9 cellular contexts compared by ENCODE assay signal in genomic region chr17:2749784-2750181, GRCh38. TPM values are rescaled to one million over a fixed set of nuclear protein-coding genes. Genes with fewer than 3 reads are reported as not detected.
DNase-seq lines count a peak whose midpoint lies in the region; ATAC-seq and TF ChIP-seq lines count a peak whose summit lies in the region.
"Had no signal": no experiment of that assay in that cellular context is flagged by ENCODE, and none has a peak within 500 bp of the region (broad histone marks: within the 10 kb centered on the region; RNA-seq: fewer than 3 reads in every experiment).

No MANE protein-coding gene starts in this region.

- no peaks in the 10 kb centered on the region for H3K36me3 ChIP-seq in neural progenitor cell

- H3K79me2 ChIP-seq in neural progenitor cell (ENCODE audit: low read depth) = no peaks in the 10 kb centered on the region

- peaks cover 2% of the 10 kb centered on the region for H3K4me1 Mint-ChIP-seq in neural progenitor cell
- H3K4me1 Mint-ChIP-seq in stimulated activated naive CD8-positive, alpha-beta T cell treated with anti-CD3 and anti-CD28 coated beads, Interleukin-15, amount 100 ng/mL, for 72 hours = no peaks in the 10 kb centered on the region

- H3K4me3 ChIP-seq in HFF-Myc (replicated peaks; ENCODE audit: low read depth, low read length) = no peak overlapping the region
- no peak overlapping the region for H3K4me3 ChIP-seq in foreskin fibroblast (ENCODE audit: low read depth in 1 of 2, low read length in 2 of 2)
- H3K4me3 ChIP-seq in neural progenitor cell = peak overlapping the region; percentile 68

- H3K27ac ChIP-seq in neural progenitor cell = no peak overlapping the region
- H3K27ac ChIP-seq: skin epidermis had no signal

- no peaks in the 10 kb centered on the region for H3K4me1 ChIP-seq in neural progenitor cell

- H3K27me3 ChIP-seq in neural progenitor cell = peaks cover 67% of the 10 kb centered on the region

- no peak overlapping the region for H3K4me3 Mint-ChIP-seq in neural progenitor cell
- H3K4me3 Mint-ChIP-seq in stimulated activated naive CD8-positive, alpha-beta T cell treated with anti-CD3 and anti-CD28 coated beads, Interleukin-15, amount 100 ng/mL, for 72 hours = no peak overlapping the region

- TF ChIP-seq CTCF in HFF-Myc (IDR thresholded peaks at IDR 0.05; ENCODE audit: low read depth, low read length, missing control alignments) (no peak), foreskin fibroblast (IDR thresholded peaks at IDR 0.05; ENCODE audit: low read depth, low read length) (no peak), neural progenitor cell (IDR thresholded peaks at IDR 0.05) (no peak)

- H3K9me3 ChIP-seq in neural progenitor cell (ENCODE audit: low read depth) = no peaks in the 10 kb centered on the region

- no peaks in the 10 kb centered on the region for H3K9me3 Mint-ChIP-seq in neural progenitor cell
- H3K9me3 Mint-ChIP-seq in stimulated activated naive CD8-positive, alpha-beta T cell treated with anti-CD3 and anti-CD28 coated beads, Interleukin-15, amount 100 ng/mL, for 72 hours = no peaks in the 10 kb centered on the region

- no peak overlapping the region for H2AFZ ChIP-seq in neural progenitor cell (replicated peaks)

- H3K36me3 Mint-ChIP-seq in neural progenitor cell = no peaks in the 10 kb centered on the region

- H3K27me3 Mint-ChIP-seq in neural progenitor cell (ENCODE audit: insufficient read depth, low read depth) = peaks cover 57% of the 10 kb centered on the region
- H3K27me3 Mint-ChIP-seq in stimulated activated naive CD8-positive, alpha-beta T cell treated with anti-CD3 and anti-CD28 coated beads, Interleukin-15, amount 100 ng/mL, for 72 hours = peaks cover 83% of the 10 kb centered on the region

- H4K20me1 ChIP-seq in neural progenitor cell (ENCODE audit: low read depth) = peaks cover 32% of the 10 kb centered on the region

- no peak overlapping the region for H3K27ac Mint-ChIP-seq in neural progenitor cell
- H3K27ac Mint-ChIP-seq in stimulated activated naive CD8-positive, alpha-beta T cell treated with anti-CD3 and anti-CD28 coated beads, Interleukin-15, amount 100 ng/mL, for 72 hours = no peak overlapping the region

- H3F3A ChIP-seq in neural progenitor cell (ENCODE audit: low read depth) = peaks cover 21% of the 10 kb centered on the region

- H3K4me2 ChIP-seq in neural progenitor cell = peak overlapping the region; percentile 92

- DNase-seq in Ammon's horn (ENCODE audit: low spot score) (peak; percentile 60), HFF-Myc (ENCODE audit: extremely low read depth, low read depth) (peak; percentile 15), RPMI7951 (ENCODE audit: low read depth) (peak; percentile 65), foreskin fibroblast (peak; percentile 51 to 86), neural progenitor cell (ENCODE audit: low spot score) (peak; percentile 95)
- peak; percentile 53 for DNase-seq in activated T-helper 9 cell treated with anti-CD3 and anti-CD28 coated beads, Interleukin-2, amount 50 U/mL, for 16 hours (ENCODE audit: low read depth)
- DNase-seq in stimulated activated naive CD8-positive, alpha-beta T cell treated with anti-CD3 and anti-CD28 coated beads, Interleukin-15, amount 100 ng/mL, for 72 hours = peak; percentile 72 to 79

- ATAC-seq in stimulated activated naive CD8-positive, alpha-beta T cell treated with anti-CD3 and anti-CD28 coated beads, Interleukin-15, amount 100 ng/mL, for 72 hours = peak; percentile 96
- ATAC-seq in GM21723 (IDR thresholded peaks at IDR 0.05; ENCODE audit: unreplicated experiment) = no peak

- no peak overlapping the region for H3K9ac ChIP-seq in neural progenitor cell

RNA-seq across cellular contexts. Expression of gene CCDC92B, which starts 0.3 kb away (rescaled TPM):
- not detected in 2 replicates for total RNA-seq in RPMI7951 (2014; rRNA removed; shearing (Covaris generic))
- total RNA-seq in neural progenitor cell (ENCODE audit: low replicate concordance) = 0.17 and 0.77 TPM in 2 replicates

RNA-seq across cellular contexts. Expression of gene CLUH, which starts 38.2 kb away (rescaled TPM):
- 12.1 and 17.3 TPM in 2 replicates for total RNA-seq in RPMI7951 (2014; rRNA removed; shearing (Covaris generic))
- total RNA-seq in neural progenitor cell (ENCODE audit: low replicate concordance) = 6.8 and 25.3 TPM in 2 replicates

RNA-seq across cellular contexts. Expression of gene RAP1GAP2, which starts 46.5 kb away (rescaled TPM):
- 1.2 and 1.3 TPM in 2 replicates for total RNA-seq in RPMI7951 (2014; rRNA removed; shearing (Covaris generic))
- 3.8 and 4.1 TPM in 2 replicates for total RNA-seq in neural progenitor cell (ENCODE audit: low replicate concordance)

Comparison
In these comparisons a context has a peak if more than half of its experiments do, and no peak if none do; other contexts are left out.
1. DNase-seq: peak in every context shown above with its lines; median percentile 95 in neural progenitor cell; 76 in stimulated activated naive CD8-positive, alpha-beta T cell treated with anti-CD3 and anti-CD28 coated beads, Interleukin-15, amount 100 ng/mL, for 72 hours; 68 in foreskin fibroblast; 65 in RPMI7951; 60 in Ammon's horn; 53 in activated T-helper 9 cell treated with anti-CD3 and anti-CD28 coated beads, Interleukin-2, amount 50 U/mL, for 16 hours; 15 in HFF-Myc.